In genomic region chr11:6612008-6612815, GRCh38 we compare ENCODE assay signal across 8 cellular contexts. TPM values are rescaled to one million over a fixed set of nuclear protein-coding genes. Genes with fewer than 3 reads are reported as not detected.
DNase-seq lines count a peak whose midpoint lies in the region; ATAC-seq and TF ChIP-seq lines count a peak whose summit lies in the region.

TAF10 (minus strand) TSS chr11:6612216; CDS start chr11:6612189, 27 bp downstream.

- H3K4me1 ChIP-seq in left ventricle myocardium inferior (peaks cover 60% of the 10 kb centered on the region), psoas muscle (peaks cover 32% of the 10 kb centered on the region), urinary bladder (ENCODE audit: insufficient read depth) (no peaks in the 10 kb centered on the region)

- WGBS in psoas muscle, 3 donors = 0% methylated on average over 41 to 74 of the region's 74 CpGs
- under 1% methylated on average over 74 of the region's 74 CpGs for WGBS in urinary bladder

- DNase-seq in NCI-H187 treated with DMSO at 0.1 percent for 48 hours (lab: John Stamatoyannopoulos, UW) = peak; percentile 60
- peak; percentile 89 to 97 (median 95) for DNase-seq in T-helper 2 cell
- peak; percentile 99 for DNase-seq in left ventricle myocardium inferior
- DNase-seq in psoas muscle = peak; percentile 98 to 99

- no peaks in the 10 kb centered on the region for H3K9me3 ChIP-seq in left ventricle myocardium inferior (replicated peaks)
- H3K9me3 ChIP-seq in psoas muscle = no peaks in the 10 kb centered on the region

- no peaks in the 10 kb centered on the region for H3K27me3 ChIP-seq in left ventricle myocardium inferior (ENCODE audit: low read depth)
- H3K27me3 ChIP-seq in psoas muscle (ENCODE audit: insufficient read depth in 3 of 3, low read length in 2 of 3) = no peaks in the 10 kb centered on the region

- peak within 1 kb of the TSS; percentile 100 for H3K27ac ChIP-seq in angular gyrus (ENCODE audit: low read depth, low read length)
- H3K27ac ChIP-seq in left ventricle myocardium inferior (replicated peaks) = peak within 1 kb of the TSS; percentile 99
- H3K27ac ChIP-seq in psoas muscle = peak within 1 kb of the TSS; percentile 100
- peak within 1 kb of the TSS; percentile 98 for H3K27ac ChIP-seq in urinary bladder (ENCODE audit: low read depth)

- H3K36me3 ChIP-seq in left ventricle myocardium inferior = peaks cover 60% of the 10 kb centered on the region
- H3K36me3 ChIP-seq in psoas muscle (ENCODE audit: insufficient read depth in 1 of 2, low read depth in 1 of 2) = peaks cover 16 to 76% of the 10 kb centered on the region in 2 donors
- peaks cover 2% of the 10 kb centered on the region for H3K36me3 ChIP-seq in urinary bladder (ENCODE audit: insufficient read depth)

- TF ChIP-seq CTCF in left ventricle myocardium inferior (IDR thresholded peaks at IDR 0.05; ENCODE audit: borderline replicate concordance) (no peak), psoas muscle (IDR thresholded peaks at IDR 0.05) (no peak)

- peak within 1 kb of the TSS; percentile 83 for H3K4me3 ChIP-seq in left ventricle myocardium inferior
- peak within 1 kb of the TSS; percentile 80 for H3K4me3 ChIP-seq in psoas muscle
- peak within 1 kb of the TSS; percentile 93 for H3K4me3 ChIP-seq in urinary bladder (ENCODE audit: low read depth, low read length)

- intact Hi-C loops in left ventricle myocardium inferior (cut with micrococcal nuclease) (no loop called here), psoas muscle (cut with DNase I) (loop anchor here (5.0 to 10.0 kb wide), 2 partner anchors 130 to 377 kb away; partner anchors contain the start of genes ARFIP2 (in 1 of the 2), CNGA4 (in 1 of the 2), FHIP1B (in 1 of the 2) and TIMM10B (in 1 of the 2))

- ATAC-seq in GM18502 (IDR thresholded peaks at IDR 0.05; ENCODE audit: poor library complexity, unreplicated experiment) (peak; percentile 91), HG02943 (IDR thresholded peaks at IDR 0.05; ENCODE audit: low read depth, unreplicated experiment) (peak; percentile 89), psoas muscle (peak; percentile 92 to 96 (median 93))

RNA-seq across cellular contexts. Expression of gene TAF10, which starts in this region (rescaled TPM):
- total RNA-seq in left ventricle myocardium inferior (106 TPM), psoas muscle (100 to 1,000 TPM in 2 of 4 donors, 10 to 100 TPM in 2; 70.4 to 119 (median 99.5) TPM), urinary bladder (12.4 TPM)
- polyA plus RNA-seq in psoas muscle (10 to 100 TPM; 67.0 to 80.3 (median 67.1) TPM), urinary bladder (65.3 TPM)

Comparison
In these comparisons a context has a peak if more than half of its experiments do, and no peak if none do; other contexts are left out.
1. Peak in every context shown above with its lines: DNase-seq, ATAC-seq, H3K4me3 ChIP-seq and H3K27ac ChIP-seq.